In genomic region chr2:238873401-238873801, GRCh38 we compare ENCODE assay signal across 25 cellular contexts. TPM values are rescaled to one million over a fixed set of nuclear protein-coding genes. Genes with fewer than 3 reads are reported as not detected.
A peak's percentile ranks its signal among the peaks of the same experiment; 100 is the strongest.
DNase-seq lines count a peak whose midpoint lies in the region; ATAC-seq, FAIRE-seq and TF ChIP-seq lines count a peak whose summit lies in the region.
"Had no signal": no experiment of that assay in that cellular context is flagged by ENCODE, and none has a peak within 500 bp of the region (broad histone marks: within the 10 kb centered on the region; RNA-seq: fewer than 3 reads in every experiment).

No MANE protein-coding gene starts in this region.

- H2AFZ ChIP-seq in HepG2 (ENCODE audit: low read length), result no peak overlapping the region

- H3K4me3 ChIP-seq in adipocyte (ENCODE audit: low read length) (no peak overlapping the region), Caco-2 (ENCODE audit: low read depth, low read length) (no peak overlapping the region), HepG2 (replicated peaks in 1 of 3; ENCODE audit: insufficient read depth in 1 of 3, low read depth in 2 of 3, low read length in 3 of 3) (no peak overlapping the region)

- TF ChIP-seq CTCF in HFFc6 (IDR thresholded peaks at IDR 0.05) (no peak), Caco-2 (IDR thresholded peaks at IDR 0.05; ENCODE audit: insufficient read depth in 1 of 2, low read depth in 1 of 2, low read length in 1 of 2, severe bottlenecking in 1 of 2, unreplicated experiment in 1 of 2) (no peak), HepG2 (CRISPR knock-in tag; IDR thresholded peaks at IDR 0.05) (no peak)

- H3K79me2 ChIP-seq in HepG2 (ENCODE audit: insufficient read depth, low read length), result no peaks in the 10 kb centered on the region

- H3K27me3 ChIP-seq in adipocyte (replicated peaks; ENCODE audit: control insufficient read depth, insufficient read depth, low read length) (no peaks in the 10 kb centered on the region), Caco-2 (replicated peaks; ENCODE audit: control insufficient read depth, insufficient read depth, low read length) (no peaks in the 10 kb centered on the region), HepG2 (ENCODE audit: control insufficient read depth in 1 of 2, insufficient read depth in 2 of 2, low read length in 2 of 2) (peaks cover 3 to 42% of the 10 kb centered on the region in 2 experiments; a peak in 4 of 5 replicates)

- peaks cover 84% of the 10 kb centered on the region for H3K4me1 Mint-ChIP-seq in HFFc6 (ENCODE audit: low read depth)
- H3K4me1 Mint-ChIP-seq in Caco-2 (ENCODE audit: low read depth, unreplicated experiment), result no peaks in the 10 kb centered on the region
- H3K4me1 Mint-ChIP-seq: CD4-positive, alpha-beta memory T cell had no signal

- POLR2A ChIA-PET in Caco-2 (lab: Charles Lee), result no interaction called here
- POLR2A ChIA-PET in HepG2 (lab: Yijun Ruan, JAX), result interaction anchor here (1.7 kb wide), 1 partner anchor 8 kb away, joined by 4 read pairs; no protein-coding TSS in a partner anchor

- H3K27ac Mint-ChIP-seq in HFFc6 (peak overlapping the region; percentile 79), Caco-2 (ENCODE audit: unreplicated experiment) (no peak overlapping the region)

- no peak for TF ChIP-seq POLR2A in HepG2 (IDR thresholded peaks at IDR 0.05; ENCODE audit: insufficient read depth in 1 of 2, low read depth in 2 of 2, low read length in 2 of 2)

- ATAC-seq in left lobe of liver (no peak), sciatic nerve (no peak), HepG2 (no peak), GM18868 (IDR thresholded peaks at IDR 0.05; ENCODE audit: unreplicated experiment) (no peak)

- H3K36me3 Mint-ChIP-seq in HFFc6 (ENCODE audit: low read depth), result peaks cover 59% of the 10 kb centered on the region
- H3K36me3 Mint-ChIP-seq in Caco-2 (ENCODE audit: insufficient read depth, unreplicated experiment), result peaks cover 5% of the 10 kb centered on the region
- H3K36me3 Mint-ChIP-seq: CD4-positive, alpha-beta memory T cell had no signal

- H3K27me3 Mint-ChIP-seq in HFFc6 (ENCODE audit: insufficient read depth), result peaks cover 21% of the 10 kb centered on the region
- no peaks in the 10 kb centered on the region for H3K27me3 Mint-ChIP-seq in Caco-2 (ENCODE audit: insufficient read depth, unreplicated experiment)

- FAIRE-seq in HepG2 (lab: Jason Lieb, UNC), result no peak
- FAIRE-seq: G401.6, GM12891, RCC 7860 had no signal

- intact Hi-C loops in sciatic nerve (cut with DNase I) (no loop called here), Caco-2 (cut with micrococcal nuclease; ENCODE audit: unreplicated experiment) (no loop called here), HepG2 (cut with micrococcal nuclease; ENCODE audit: unreplicated experiment) (no loop called here)

- peaks cover 80% of the 10 kb centered on the region for H3K4me1 ChIP-seq in adipocyte (ENCODE audit: control insufficient read depth, insufficient read depth, low read length)
- H3K4me1 ChIP-seq in Caco-2, result no peaks in the 10 kb centered on the region
- H3K4me1 ChIP-seq in HepG2 (ENCODE audit: insufficient read depth, low read length), result peaks cover 17% of the 10 kb centered on the region

- TF ChIP-seq EP300 in HepG2 (IDR thresholded peaks at IDR 0.05; ENCODE audit: low read depth in 2 of 2, low read length in 2 of 2) (no peak), HepG2 (CRISPR knock-in tag; IDR thresholded peaks at IDR 0.05; ENCODE audit: borderline replicate concordance) (no peak)

- CTCF ChIA-PET in Caco-2 (lab: Charles Lee), result interaction anchor here (1.2 kb wide), 1 partner anchor 88 kb away, joined by 4 read pairs; no protein-coding TSS in a partner anchor
- CTCF ChIA-PET in HepG2 (lab: Yijun Ruan, JAX; ENCODE audit: low intra/inter-chr PET ratio, low total read pairs), result interaction anchor here (1.1 kb wide), 1 partner anchor 153 kb away, joined by 5 read pairs; no protein-coding TSS in a partner anchor

- H3K36me3 ChIP-seq in adipocyte (ENCODE audit: control insufficient read depth, insufficient read depth, low read length, severe bottlenecking) (peaks cover 31% of the 10 kb centered on the region), Caco-2 (ENCODE audit: control insufficient read depth, insufficient read depth, low read length) (no peaks in the 10 kb centered on the region), HepG2 (replicated peaks in 1 of 2; ENCODE audit: control insufficient read depth in 1 of 2, insufficient read depth in 2 of 2, low read length in 2 of 2) (no peaks in the 10 kb centered on the region)

- in situ Hi-C loops in HepG2 (cut with HindIII; ENCODE audit: extremely low pct_ligation_motif_present, low pct_unique_long_range_greater_than_20kb), result loop anchor here (5.0 kb wide), 1 partner anchor 36 kb away; no protein-coding TSS in a partner anchor

- WGBS in HepG2 (ENCODE audit: low lambda C conversion rate), result 54% methylated on average over 16 of the region's 16 CpGs

- H3K9me3 ChIP-seq in adipocyte (ENCODE audit: control insufficient read depth, low read length) (no peaks in the 10 kb centered on the region), Caco-2 (no peaks in the 10 kb centered on the region), HepG2 (ENCODE audit: low read length) (no peaks in the 10 kb centered on the region)

- H3K27ac ChIP-seq in HepG2 (ENCODE audit: extremely low read length, insufficient read depth, low read length), result no peak overlapping the region

- TF ChIP-seq RAD21 in HepG2 (CRISPR knock-in tag; IDR thresholded peaks at IDR 0.05), result no peak

- H4K20me1 ChIP-seq in HepG2 (ENCODE audit: insufficient read depth, low read length), result no peaks in the 10 kb centered on the region

- H3K9me3 Mint-ChIP-seq in HFFc6 (peaks cover 4% of the 10 kb centered on the region), Caco-2 (ENCODE audit: unreplicated experiment) (no peaks in the 10 kb centered on the region)

- H3K4me3 Mint-ChIP-seq in HFFc6 (peak overlapping the region; percentile 42), Caco-2 (ENCODE audit: unreplicated experiment) (no peak overlapping the region)
- H3K4me3 Mint-ChIP-seq: CD4-positive, alpha-beta memory T cell had no signal

- H3K4me2 ChIP-seq in HepG2 (ENCODE audit: low read depth, low read length), result no peak overlapping the region

- H3K9ac ChIP-seq in adipocyte (ENCODE audit: low read length) (peak overlapping the region; percentile 19), HepG2 (ENCODE audit: insufficient read depth, low read depth, low read length) (no peak overlapping the region)

- BruUV-seq in Caco-2 (replicated peaks; lab: Mats Ljungman, UMichigan) (no TSS peak), HepG2 (replicated peaks; lab: Mats Ljungman, UMichigan) (no TSS peak)

- no peak for DNase-seq in HFFc6
- DNase-seq in adipocyte (ENCODE audit: low read depth), result no peak
- peak; percentile 30 for DNase-seq in left lobe of liver (ENCODE audit: low spot score)
- DNase-seq in sciatic nerve (ENCODE audit: low spot score), result peak; percentile 39
- no peak for DNase-seq in Caco-2
- DNase-seq in HepG2 (ENCODE audit: low spot score), result no peak
- DNase-seq in stimulated activated CD4-positive, alpha-beta T cell treated with anti-CD3 and anti-CD28 coated beads, Interleukin-12 subunit alpha, Interleukin-12 subunit beta, amount 100 ng/mL, for 4 hours, result no peak
- DNase-seq: C1 segment of cervical spinal cord; CD4-positive, alpha-beta memory T cell; COR-L47; H7; KBM-7; MV-4-11; NCI-H1105; NCI-H1436 treated with DMSO at 0.1 percent for 48 hours; NCI-H187 treated with DMSO at 0.1 percent for 48 hours; NCI-H446; NCI-H524 treated with DMSO at 0.1 percent for 48 hours; NCI-H774; SIG-M5 had no signal

TF ChIP-seq in HepG2, 621 proteins besides CTCF, POLR2A, EP300 and RAD21 (continues in another document):
- no peak for TF ChIP-seq ZNF597 (CRISPR knock-in tag; IDR thresholded peaks at IDR 0.05)
- no peak for TF ChIP-seq ARNT (IDR thresholded peaks at IDR 0.05)
- no peak for TF ChIP-seq KLF15 (CRISPR knock-in tag; IDR thresholded peaks at IDR 0.05; ENCODE audit: borderline replicate concordance)
- TF ChIP-seq TMF1 (CRISPR knock-in tag; IDR thresholded peaks at IDR 0.05; ENCODE audit: low read depth), result no peak
- no peak for TF ChIP-seq YEATS2 (CRISPR knock-in tag; IDR thresholded peaks at IDR 0.05; ENCODE audit: borderline replicate concordance)

RNA-seq across cellular contexts. Expression of gene TWIST2, which starts 25.5 kb away (rescaled TPM):
- 100 to 1,000 TPM; 127 to 146 (median 137) TPM for total RNA-seq in HFFc6 (2021; fragmentation: NEBNext Ultra II Directional; extraction: Animal tissue kit (Norgen Biotek cat#: 25700))
- total RNA-seq in left lobe of liver (not detected), sciatic nerve (13.6 TPM), Caco-2 (2022) (not detected in 2 replicates), HepG2 (2016; rRNA removed; fragmentation: Illumina TruSeq; extraction: Trizol) (0.11 TPM in 1 of 2 replicates, not detected in the other)
- 0.18 and 0.20 TPM in 2 replicates for total RNA-seq in HepG2 (2016; cell fraction: cytosol; rRNA removed; fragmentation: Illumina TruSeq; extraction: Trizol; ENCODE audit: low read depth)
- not detected in 2 replicates for total RNA-seq in HepG2 (2016; cell fraction: insoluble cytoplasmic fraction; rRNA removed; fragmentation: Illumina TruSeq; extraction: Trizol)
- total RNA-seq in HepG2 (2016; cell fraction: membrane; rRNA removed; fragmentation: Illumina TruSeq; extraction: Trizol), result 0.21 and 0.25 TPM in 2 replicates
- total RNA-seq in HepG2 (2016; cell fraction: nucleus; rRNA removed; fragmentation: Illumina TruSeq; extraction: Trizol), result not detected in 2 replicates
- polyA plus RNA-seq in HepG2 (2011; rRNA removed), result 0.08 and 0.09 TPM in 2 replicates
- 0.10 and 0.34 TPM in 2 replicates for polyA plus RNA-seq in HepG2 (2011; cell fraction: cytosol; rRNA removed)
- polyA plus RNA-seq in HepG2 (2011; cell fraction: nucleus; rRNA removed), result 0.21 TPM in 1 of 2 replicates, not detected in the other
- 0.09 TPM in 1 of 2 replicates, not detected in the other for polyA plus RNA-seq in HepG2 (2012)
- polyA plus RNA-seq in HepG2 (2016; cell fraction: cytosol; fragmentation: Illumina TruSeq; extraction: Trizol; ENCODE audit: low read depth), result 0.21 and 0.36 TPM in 2 replicates
- not detected in 2 replicates for polyA plus RNA-seq in HepG2 (2016; cell fraction: insoluble cytoplasmic fraction; fragmentation: Illumina TruSeq; extraction: Trizol; ENCODE audit: low read depth)
- polyA plus RNA-seq in HepG2 (2016; cell fraction: membrane; fragmentation: Illumina TruSeq; extraction: Trizol; ENCODE audit: low read depth), result 0.12 TPM in 1 of 2 replicates, not detected in the other
- not detected in 2 replicates for polyA plus RNA-seq in HepG2 (2016; cell fraction: nucleus; fragmentation: Illumina TruSeq; extraction: Trizol; ENCODE audit: insufficient read depth, low read depth)
- 0.32 and 4.4 TPM in 2 replicates for polyA minus RNA-seq in HepG2 (2011; rRNA and poly(A)+ RNA removed; ENCODE audit: low replicate concordance)
- not detected in 2 replicates for polyA minus RNA-seq in HepG2 (2011; cell fraction: cytosol; rRNA and poly(A)+ RNA removed)
- polyA minus RNA-seq in HepG2 (2011; cell fraction: nucleus; rRNA and poly(A)+ RNA removed), result 0.37 and 0.39 TPM in 2 replicates
- total RNA-seq: A673; CD4-positive, alpha-beta memory T cell had no signal
- polyA plus RNA-seq: CD4-positive, alpha-beta memory T cell had no signal

Comparison
In these comparisons a context has a peak if more than half of its experiments do, and no peak if none do; other contexts are left out.
1. DNase-seq: peak in left lobe of liver (single experiment) and sciatic nerve (single experiment); none in HFFc6 (single experiment), adipocyte (single experiment), Caco-2 (0 of 2), HepG2 (single experiment) and stimulated activated CD4-positive, alpha-beta T cell treated with anti-CD3 and anti-CD28 coated beads, Interleukin-12 subunit alpha, Interleukin-12 subunit beta, amount 100 ng/mL, for 4 hours (single experiment).
2. RNA of gene TWIST2, which starts 25.5 kb away (total RNA-seq): 127 to 146 TPM in HFFc6 and 13.6 TPM in sciatic nerve (single experiment); 0.11 to 0.25 TPM in HepG2, not detected in left lobe of liver (single experiment) and not detected in Caco-2; every median in the first group is over 10 times any median in the second.